Comparison of ENCODE assay signal across 10 cellular contexts in the genomic region with DNA sequence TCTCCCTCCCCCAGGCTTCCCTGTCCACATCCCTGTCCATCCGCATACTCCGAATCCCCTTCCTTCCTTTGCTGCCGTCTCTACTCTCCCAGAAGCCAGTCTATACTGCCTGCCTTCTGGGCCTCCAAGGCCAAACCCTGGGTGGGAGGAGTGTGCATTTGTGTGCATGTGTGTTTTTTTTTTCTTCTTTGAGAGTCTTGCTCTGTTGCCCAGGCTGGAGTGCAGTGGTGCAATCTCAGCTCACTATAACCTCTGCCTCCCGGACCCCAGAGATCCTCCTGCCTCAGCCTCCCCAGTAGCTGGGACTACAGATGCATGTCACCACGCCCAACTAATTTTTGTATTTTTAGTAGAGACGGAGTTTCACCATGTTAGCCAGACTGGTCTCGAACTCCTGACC. TPM values are rescaled to one million over a fixed set of nuclear protein-coding genes. Genes with fewer than 3 reads are reported as not detected.
"Had no signal": no experiment of that assay in that cellular context is flagged by ENCODE, and none has a peak within 500 bp of the region (broad histone marks: within the 10 kb centered on the region; RNA-seq: fewer than 3 reads in every experiment).

No MANE protein-coding gene starts in this region.

RNA-seq across cellular contexts. Expression of gene SPATA32, which starts 8.7 kb away (rescaled TPM):
- total RNA-seq: astrocyte, cardiac septum, cerebellum, gastrocnemius medialis, left ventricle myocardium inferior, right lobe of liver, skeletal muscle tissue, suprapubic skin, ureter had no signal
- polyA plus RNA-seq: ovary had no signal
